In genomic region chr4:20395160-20395773, GRCh38 we compare ENCODE assay signal across 8 cellular contexts.
DNase-seq lines count a peak whose midpoint lies in the region; ATAC-seq and TF ChIP-seq lines count a peak whose summit lies in the region.

No MANE protein-coding gene starts in this region.

- H3K4me1 ChIP-seq in body of pancreas: no peaks in the 10 kb centered on the region

- peak; percentile 7 for DNase-seq in GM10248 (ENCODE audit: extremely low spot score)
- DNase-seq in NCI-H345 treated with DMSO at 0.1 percent for 48 hours (lab: John Stamatoyannopoulos, UW; ENCODE audit: unreplicated experiment): peak; percentile 4
- DNase-seq in body of pancreas: peak; percentile 24 to 58 (median 41)
- DNase-seq in medulla oblongata (ENCODE audit: extremely low spot score): peak; percentile 63
- no peak for DNase-seq in inferior parietal cortex (ENCODE audit: extremely low spot score)
- no peak for DNase-seq in posterior vena cava (ENCODE audit: low spot score)

- H3K27ac ChIP-seq in 22Rv1 (no peak overlapping the region), body of pancreas (no peak overlapping the region)

- 12 to 28% methylated on average over 3 of the region's 3 CpGs for WGBS in body of pancreas, 2 donors

- CTCF ChIA-PET in GM10248 (lab: Yijun Ruan, JAX): interaction anchor here (0.6 to 3.2 kb wide), 17 partner anchors 9 to 292 kb away, joined by 3 to 18 read pairs (median 4); no protein-coding TSS in a partner anchor

- peaks cover 0 to 3% of the 10 kb centered on the region in 2 donors for H3K27me3 ChIP-seq in body of pancreas

- H3K9me3 ChIP-seq in body of pancreas: no peaks in the 10 kb centered on the region

- TF ChIP-seq CTCF in 22Rv1 (IDR thresholded peaks at IDR 0.05): peak; percentile 88
- TF ChIP-seq CTCF in GM10248 (IDR thresholded peaks at IDR 0.05; ENCODE audit: control extremely low read depth, extremely low read depth, low read depth, missing control alignments): peak; percentile 64
- TF ChIP-seq CTCF in body of pancreas (IDR thresholded peaks at IDR 0.05): peak; percentile 26 to 55 (median 42)

- POLR2A ChIA-PET in GM10248 (lab: Yijun Ruan, JAX): no interaction called here

- ATAC-seq in HG02970 (IDR thresholded peaks at IDR 0.05; ENCODE audit: low FRiP score, unreplicated experiment): peak; percentile 66
- ATAC-seq in body of pancreas: no peak

- intact Hi-C loops in body of pancreas (cut with DNase I) (no loop called here), posterior vena cava (cut with DNase I) (no loop called here)

- no peak for TF ChIP-seq POLR2A in body of pancreas (IDR thresholded peaks at IDR 0.05)

- no peaks in the 10 kb centered on the region for H3K36me3 ChIP-seq in body of pancreas (replicated peaks in 1 of 2; ENCODE audit: insufficient read depth in 1 of 2, low read depth in 2 of 2)

- H3K4me3 ChIP-seq in body of pancreas: no peak overlapping the region

Comparison
In these comparisons a context has a peak if more than half of its experiments do, and no peak if none do; other contexts are left out.
1. DNase-seq: peak in GM10248 (single experiment), NCI-H345 treated with DMSO at 0.1 percent for 48 hours (single experiment), body of pancreas (4 of 4) and medulla oblongata (single experiment); none in inferior parietal cortex (single experiment) and posterior vena cava (single experiment).
2. Peak in every context shown above with its lines, with median percentiles within 50 percentile points of each other: CTCF ChIP-seq.